18 cellular contexts compared by ENCODE assay signal in the genomic region with DNA sequence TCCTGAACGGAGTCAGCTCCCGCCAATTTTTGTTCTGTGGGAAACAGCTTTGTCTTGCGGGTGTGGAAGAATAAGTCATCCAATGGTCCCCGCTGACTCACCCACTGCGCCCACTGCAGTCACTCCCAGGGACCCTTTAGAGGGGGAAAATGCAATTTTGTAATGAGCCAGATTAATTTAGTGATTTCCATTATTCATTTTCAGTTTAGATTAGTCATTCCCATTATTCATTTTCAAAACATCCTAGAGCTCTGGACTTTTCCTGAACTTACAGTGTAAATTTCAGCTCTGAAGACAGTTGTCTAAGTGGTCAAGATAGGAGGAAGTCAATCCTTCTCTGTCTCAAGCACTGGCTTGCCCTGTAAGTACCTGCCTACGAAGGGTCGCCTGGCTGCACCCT.
DNase-seq lines count a peak whose midpoint lies in the region; ATAC-seq and TF ChIP-seq lines count a peak whose summit lies in the region.
"Had no signal": no experiment of that assay in that cellular context is flagged by ENCODE, and none has a peak within 500 bp of the region (broad histone marks: within the 10 kb centered on the region; RNA-seq: fewer than 3 reads in every experiment).

No MANE protein-coding gene starts in this region.

- CTCF ChIA-PET in BJ (lab: Yijun Ruan, JAX): no interaction called here

- no peak for ATAC-seq in GM18520 (IDR thresholded peaks at IDR 0.05; ENCODE audit: unreplicated experiment)
- ATAC-seq: activated CD8-positive, alpha-beta T cell treated with anti-CD3 and anti-CD28 coated beads for 36 hours; activated T-cell treated with anti-CD3 and anti-CD28 coated beads, Interleukin-2, amount 50 U/mL, for 72 hours; left colon had no signal

- DNase-seq in BJ (ENCODE audit: low read depth) (peak; percentile 54), M059J (ENCODE audit: low read depth) (peak; percentile 90), dermis blood vessel endothelial cell (peak; percentile 28), myocyte (ENCODE audit: low read depth) (peak; percentile 11), mesothelial cell of epicardium (ENCODE audit: low spot score in 2 of 2, unreplicated experiment in 2 of 2) (no peak), ACHN (no peak)
- DNase-seq in stimulated activated CD4-positive, alpha-beta T cell treated with anti-CD3 and anti-CD28 coated beads, Interleukin-4, amount 100 ng/mL, for 24 hours: no peak
- DNase-seq: activated CD8-positive, alpha-beta T cell treated with anti-CD3 and anti-CD28 coated beads for 36 hours; activated naive CD8-positive, alpha-beta T cell treated with anti-CD3 and anti-CD28 coated beads, Interleukin-2, amount 10 ng/mL, durations not matched to agents 7 days and 5 days; activated T-cell treated with anti-CD3 and anti-CD28 coated beads, Interleukin-2, amount 50 U/mL, for 72 hours; left colon; NCI-H187; NCI-H524 treated with DMSO at 0.1 percent for 48 hours; PC-9; posterior cingulate gyrus had no signal

- no peaks in the 10 kb centered on the region for H3K27me3 ChIP-seq in BJ (ENCODE audit: control insufficient read depth, insufficient read depth, low read length)
- H3K27me3 ChIP-seq: hepatocyte, vagina had no signal

- peaks cover 38% of the 10 kb centered on the region for H3K4me1 Mint-ChIP-seq in mesothelial cell of epicardium
- H3K4me1 Mint-ChIP-seq: activated naive CD8-positive, alpha-beta T cell treated with anti-CD3 and anti-CD28 coated beads, Interleukin-2, amount 10 ng/mL, durations not matched to agents 7 days and 5 days had no signal

- TF ChIP-seq CTCF in BJ (IDR thresholded peaks at IDR 0.05; ENCODE audit: insufficient read depth, low read depth, low read length) (no peak), mesothelial cell of epicardium (IDR thresholded peaks at IDR 0.05; ENCODE audit: unreplicated experiment) (no peak)

- no peaks in the 10 kb centered on the region for H3K36me3 ChIP-seq in BJ (ENCODE audit: control insufficient read depth, insufficient read depth, low read length)
- H3K36me3 ChIP-seq: vagina had no signal

- no peaks in the 10 kb centered on the region for H3K27me3 Mint-ChIP-seq in mesothelial cell of epicardium (ENCODE audit: low read depth)

- POLR2A ChIA-PET in BJ (lab: Charles Lee): no interaction called here

- no peak overlapping the region for H3K4me3 Mint-ChIP-seq in mesothelial cell of epicardium
- H3K4me3 Mint-ChIP-seq: activated CD8-positive, alpha-beta T cell treated with anti-CD3 and anti-CD28 coated beads for 36 hours; activated naive CD8-positive, alpha-beta T cell treated with anti-CD3 and anti-CD28 coated beads, Interleukin-2, amount 10 ng/mL, durations not matched to agents 7 days and 5 days; activated T-cell treated with anti-CD3 and anti-CD28 coated beads, Interleukin-2, amount 50 U/mL, for 72 hours had no signal

- no peaks in the 10 kb centered on the region for H3K9me3 Mint-ChIP-seq in mesothelial cell of epicardium
- H3K9me3 Mint-ChIP-seq: activated CD8-positive, alpha-beta T cell treated with anti-CD3 and anti-CD28 coated beads for 36 hours; activated naive CD8-positive, alpha-beta T cell treated with anti-CD3 and anti-CD28 coated beads, Interleukin-2, amount 10 ng/mL, durations not matched to agents 7 days and 5 days; activated T-cell treated with anti-CD3 and anti-CD28 coated beads, Interleukin-2, amount 50 U/mL, for 72 hours had no signal

- H3K27ac Mint-ChIP-seq in mesothelial cell of epicardium: no peak overlapping the region
- H3K27ac Mint-ChIP-seq: activated CD8-positive, alpha-beta T cell treated with anti-CD3 and anti-CD28 coated beads for 36 hours; activated naive CD8-positive, alpha-beta T cell treated with anti-CD3 and anti-CD28 coated beads, Interleukin-2, amount 10 ng/mL, durations not matched to agents 7 days and 5 days; activated T-cell treated with anti-CD3 and anti-CD28 coated beads, Interleukin-2, amount 50 U/mL, for 72 hours had no signal

- in situ Hi-C loops in ACHN (cut with HindIII; ENCODE audit: low pct_ligation_motif_present, low pct_unique_long_range_greater_than_20kb, low sequenced_read_pairs): no loop called here

- no peaks in the 10 kb centered on the region for H3K36me3 Mint-ChIP-seq in mesothelial cell of epicardium
- H3K36me3 Mint-ChIP-seq: activated naive CD8-positive, alpha-beta T cell treated with anti-CD3 and anti-CD28 coated beads, Interleukin-2, amount 10 ng/mL, durations not matched to agents 7 days and 5 days had no signal

- H3K4me3 ChIP-seq in BJ (ENCODE audit: low read depth, low read length): no peak overlapping the region
- H3K4me3 ChIP-seq: hepatocyte, PC-9, vagina had no signal

Comparison
In these comparisons a context has a peak if more than half of its experiments do, and no peak if none do; other contexts are left out.
1. DNase-seq: peak in BJ (single experiment), M059J (single experiment), dermis blood vessel endothelial cell (single experiment) and myocyte (single experiment); none in mesothelial cell of epicardium (0 of 2), stimulated activated CD4-positive, alpha-beta T cell treated with anti-CD3 and anti-CD28 coated beads, Interleukin-4, amount 100 ng/mL, for 24 hours (single experiment) and ACHN (single experiment).